ENCODE assay signal across 1 cellular context in the genomic region with DNA sequence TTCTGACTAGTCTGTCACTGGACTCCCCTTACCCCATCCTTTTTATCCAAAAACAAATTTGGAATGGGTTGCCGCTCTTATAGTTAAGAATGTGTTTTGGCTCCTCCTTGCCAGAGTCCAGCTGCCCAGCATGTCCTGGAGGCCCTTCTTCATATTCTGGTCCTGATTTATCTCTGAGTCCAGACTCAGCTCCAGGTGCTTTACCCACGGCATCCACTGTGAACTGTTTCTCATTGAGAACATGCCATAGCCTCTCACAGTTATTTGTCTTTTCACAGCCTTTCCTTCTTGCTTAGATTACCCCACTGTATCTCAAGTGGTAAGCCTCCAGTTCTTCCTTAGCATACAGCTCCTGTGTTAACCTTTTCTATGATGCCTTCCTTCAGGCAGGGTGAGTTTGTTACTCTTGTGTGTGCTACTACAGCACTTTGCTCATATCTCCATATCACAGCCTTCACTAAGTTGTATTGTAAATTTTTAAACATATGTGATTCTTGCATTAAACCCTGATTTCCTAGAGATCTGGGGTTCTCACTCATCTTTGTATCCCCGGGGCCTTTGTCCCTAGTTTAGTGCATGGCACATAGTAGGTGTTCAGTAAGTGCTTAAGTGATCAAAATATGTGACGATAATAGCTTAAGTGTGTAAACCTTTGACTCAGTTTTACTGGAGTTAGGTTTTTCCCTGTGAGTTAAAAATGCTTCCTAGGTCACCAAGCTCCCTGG.
TF ChIP-seq lines count a peak whose summit lies in the region.

No MANE protein-coding gene starts in this region.

TF ChIP-seq in K562, 482 proteins besides CTCF, POLR2A, EP300 and RAD21 (continued from another document):
- TF ChIP-seq, protein P1, sequence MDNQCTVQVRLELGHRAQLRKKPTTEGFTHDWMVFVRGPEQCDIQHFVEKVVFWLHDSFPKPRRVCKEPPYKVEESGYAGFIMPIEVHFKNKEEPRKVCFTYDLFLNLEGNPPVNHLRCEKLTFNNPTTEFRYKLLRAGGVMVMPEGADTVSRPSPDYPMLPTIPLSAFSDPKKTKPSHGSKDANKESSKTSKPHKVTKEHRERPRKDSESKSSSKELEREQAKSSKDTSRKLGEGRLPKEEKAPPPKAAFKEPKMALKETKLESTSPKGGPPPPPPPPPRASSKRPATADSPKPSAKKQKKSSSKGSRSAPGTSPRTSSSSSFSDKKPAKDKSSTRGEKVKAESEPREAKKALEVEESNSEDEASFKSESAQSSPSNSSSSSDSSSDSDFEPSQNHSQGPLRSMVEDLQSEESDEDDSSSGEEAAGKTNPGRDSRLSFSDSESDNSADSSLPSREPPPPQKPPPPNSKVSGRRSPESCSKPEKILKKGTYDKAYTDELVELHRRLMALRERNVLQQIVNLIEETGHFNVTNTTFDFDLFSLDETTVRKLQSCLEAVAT (IDR thresholded peaks at IDR 0.05) = no peak
- 0 out of 2 replicates have a peak, but pooled peaks have one; percentile 18 for TF ChIP-seq HDGF (IDR thresholded peaks at IDR 0.05)
- TF ChIP-seq, protein P2, sequence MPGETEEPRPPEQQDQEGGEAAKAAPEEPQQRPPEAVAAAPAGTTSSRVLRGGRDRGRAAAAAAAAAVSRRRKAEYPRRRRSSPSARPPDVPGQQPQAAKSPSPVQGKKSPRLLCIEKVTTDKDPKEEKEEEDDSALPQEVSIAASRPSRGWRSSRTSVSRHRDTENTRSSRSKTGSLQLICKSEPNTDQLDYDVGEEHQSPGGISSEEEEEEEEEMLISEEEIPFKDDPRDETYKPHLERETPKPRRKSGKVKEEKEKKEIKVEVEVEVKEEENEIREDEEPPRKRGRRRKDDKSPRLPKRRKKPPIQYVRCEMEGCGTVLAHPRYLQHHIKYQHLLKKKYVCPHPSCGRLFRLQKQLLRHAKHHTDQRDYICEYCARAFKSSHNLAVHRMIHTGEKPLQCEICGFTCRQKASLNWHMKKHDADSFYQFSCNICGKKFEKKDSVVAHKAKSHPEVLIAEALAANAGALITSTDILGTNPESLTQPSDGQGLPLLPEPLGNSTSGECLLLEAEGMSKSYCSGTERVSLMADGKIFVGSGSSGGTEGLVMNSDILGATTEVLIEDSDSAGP (CRISPR knock-in tag; IDR thresholded peaks at IDR 0.05) = no peak
- peak in 1 of 2 experiments; percentile 20; a peak in 1 of 4 replicates for TF ChIP-seq KDM1A (IDR thresholded peaks at IDR 0.05)
- 0 out of 2 replicates have a peak, but pooled peaks have one; percentile 11 for TF ChIP-seq CTBP1 (IDR thresholded peaks at IDR 0.05; ENCODE audit: borderline replicate concordance)
- TF ChIP-seq RBM25 (IDR thresholded peaks at IDR 0.05; ENCODE audit: low read depth, low read length, severe bottlenecking) = no peak
- TF ChIP-seq, protein P3, sequence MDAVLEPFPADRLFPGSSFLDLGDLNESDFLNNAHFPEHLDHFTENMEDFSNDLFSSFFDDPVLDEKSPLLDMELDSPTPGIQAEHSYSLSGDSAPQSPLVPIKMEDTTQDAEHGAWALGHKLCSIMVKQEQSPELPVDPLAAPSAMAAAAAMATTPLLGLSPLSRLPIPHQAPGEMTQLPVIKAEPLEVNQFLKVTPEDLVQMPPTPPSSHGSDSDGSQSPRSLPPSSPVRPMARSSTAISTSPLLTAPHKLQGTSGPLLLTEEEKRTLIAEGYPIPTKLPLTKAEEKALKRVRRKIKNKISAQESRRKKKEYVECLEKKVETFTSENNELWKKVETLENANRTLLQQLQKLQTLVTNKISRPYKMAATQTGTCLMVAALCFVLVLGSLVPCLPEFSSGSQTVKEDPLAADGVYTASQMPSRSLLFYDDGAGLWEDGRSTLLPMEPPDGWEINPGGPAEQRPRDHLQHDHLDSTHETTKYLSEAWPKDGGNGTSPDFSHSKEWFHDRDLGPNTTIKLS (IDR thresholded peaks at IDR 0.05; ENCODE audit: borderline replicate concordance, low read depth) = no peak
- TF ChIP-seq, protein P4, sequence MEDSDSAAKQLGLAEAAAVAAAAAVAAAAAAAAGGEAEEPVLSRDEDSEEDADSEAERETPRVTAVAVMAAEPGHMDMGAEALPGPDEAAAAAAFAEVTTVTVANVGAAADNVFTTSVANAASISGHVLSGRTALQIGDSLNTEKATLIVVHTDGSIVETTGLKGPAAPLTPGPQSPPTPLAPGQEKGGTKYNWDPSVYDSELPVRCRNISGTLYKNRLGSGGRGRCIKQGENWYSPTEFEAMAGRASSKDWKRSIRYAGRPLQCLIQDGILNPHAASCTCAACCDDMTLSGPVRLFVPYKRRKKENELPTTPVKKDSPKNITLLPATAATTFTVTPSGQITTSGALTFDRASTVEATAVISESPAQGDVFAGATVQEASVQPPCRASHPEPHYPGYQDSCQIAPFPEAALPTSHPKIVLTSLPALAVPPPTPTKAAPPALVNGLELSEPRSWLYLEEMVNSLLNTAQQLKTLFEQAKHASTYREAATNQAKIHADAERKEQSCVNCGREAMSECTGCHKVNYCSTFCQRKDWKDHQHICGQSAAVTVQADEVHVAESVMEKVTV (CRISPR knock-in tag; IDR thresholded peaks at IDR 0.05) = no peak
- TF ChIP-seq TAL1 (IDR thresholded peaks at IDR 0.05) = peak; percentile 6; the same call in 1 of the 2 replicates
- TF ChIP-seq POLR3A (IDR thresholded peaks at IDR 0.05; ENCODE audit: borderline replicate concordance, extremely low read depth, insufficient read depth, insufficient read length) = no peak
- no peak for TF ChIP-seq CREBBP (IDR thresholded peaks at IDR 0.05; ENCODE audit: low read depth, low read length)
- no peak for TF ChIP-seq POU5F1 (IDR thresholded peaks at IDR 0.05; ENCODE audit: borderline replicate concordance, low read depth, low read length, partially characterized antibody)
- no peak for TF ChIP-seq KDM4B (IDR thresholded peaks at IDR 0.05; ENCODE audit: borderline replicate concordance in 2 of 2, low read depth in 1 of 2)
- TF ChIP-seq HDAC1 (IDR thresholded peaks at IDR 0.05) = 0 out of 4 replicates have a peak, but pooled peaks of 1 of the 2 experiments have one; percentile 34
- TF ChIP-seq, protein P5, sequence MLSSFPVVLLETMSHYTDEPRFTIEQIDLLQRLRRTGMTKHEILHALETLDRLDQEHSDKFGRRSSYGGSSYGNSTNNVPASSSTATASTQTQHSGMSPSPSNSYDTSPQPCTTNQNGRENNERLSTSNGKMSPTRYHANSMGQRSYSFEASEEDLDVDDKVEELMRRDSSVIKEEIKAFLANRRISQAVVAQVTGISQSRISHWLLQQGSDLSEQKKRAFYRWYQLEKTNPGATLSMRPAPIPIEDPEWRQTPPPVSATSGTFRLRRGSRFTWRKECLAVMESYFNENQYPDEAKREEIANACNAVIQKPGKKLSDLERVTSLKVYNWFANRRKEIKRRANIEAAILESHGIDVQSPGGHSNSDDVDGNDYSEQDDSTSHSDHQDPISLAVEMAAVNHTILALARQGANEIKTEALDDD (IDR thresholded peaks at IDR 0.05) = 0 out of 2 replicates have a peak, but pooled peaks have one; percentile 51
- TF ChIP-seq HEY1 (CRISPR knock-in tag; IDR thresholded peaks at IDR 0.05; ENCODE audit: borderline replicate concordance) = no peak
- no peak for TF ChIP-seq SAFB (IDR thresholded peaks at IDR 0.05; ENCODE audit: borderline replicate concordance, low read depth, low read length)
- no peak for TF ChIP-seq FOXM1 (IDR thresholded peaks at IDR 0.05; ENCODE audit: low read depth)
- no peak for TF ChIP-seq FOXM1 (CRISPR knock-in tag; IDR thresholded peaks at IDR 0.05; ENCODE audit: low read depth)
- TF ChIP-seq PPARD (CRISPR knock-in tag; IDR thresholded peaks at IDR 0.05) = no peak
- TF ChIP-seq, protein P6, sequence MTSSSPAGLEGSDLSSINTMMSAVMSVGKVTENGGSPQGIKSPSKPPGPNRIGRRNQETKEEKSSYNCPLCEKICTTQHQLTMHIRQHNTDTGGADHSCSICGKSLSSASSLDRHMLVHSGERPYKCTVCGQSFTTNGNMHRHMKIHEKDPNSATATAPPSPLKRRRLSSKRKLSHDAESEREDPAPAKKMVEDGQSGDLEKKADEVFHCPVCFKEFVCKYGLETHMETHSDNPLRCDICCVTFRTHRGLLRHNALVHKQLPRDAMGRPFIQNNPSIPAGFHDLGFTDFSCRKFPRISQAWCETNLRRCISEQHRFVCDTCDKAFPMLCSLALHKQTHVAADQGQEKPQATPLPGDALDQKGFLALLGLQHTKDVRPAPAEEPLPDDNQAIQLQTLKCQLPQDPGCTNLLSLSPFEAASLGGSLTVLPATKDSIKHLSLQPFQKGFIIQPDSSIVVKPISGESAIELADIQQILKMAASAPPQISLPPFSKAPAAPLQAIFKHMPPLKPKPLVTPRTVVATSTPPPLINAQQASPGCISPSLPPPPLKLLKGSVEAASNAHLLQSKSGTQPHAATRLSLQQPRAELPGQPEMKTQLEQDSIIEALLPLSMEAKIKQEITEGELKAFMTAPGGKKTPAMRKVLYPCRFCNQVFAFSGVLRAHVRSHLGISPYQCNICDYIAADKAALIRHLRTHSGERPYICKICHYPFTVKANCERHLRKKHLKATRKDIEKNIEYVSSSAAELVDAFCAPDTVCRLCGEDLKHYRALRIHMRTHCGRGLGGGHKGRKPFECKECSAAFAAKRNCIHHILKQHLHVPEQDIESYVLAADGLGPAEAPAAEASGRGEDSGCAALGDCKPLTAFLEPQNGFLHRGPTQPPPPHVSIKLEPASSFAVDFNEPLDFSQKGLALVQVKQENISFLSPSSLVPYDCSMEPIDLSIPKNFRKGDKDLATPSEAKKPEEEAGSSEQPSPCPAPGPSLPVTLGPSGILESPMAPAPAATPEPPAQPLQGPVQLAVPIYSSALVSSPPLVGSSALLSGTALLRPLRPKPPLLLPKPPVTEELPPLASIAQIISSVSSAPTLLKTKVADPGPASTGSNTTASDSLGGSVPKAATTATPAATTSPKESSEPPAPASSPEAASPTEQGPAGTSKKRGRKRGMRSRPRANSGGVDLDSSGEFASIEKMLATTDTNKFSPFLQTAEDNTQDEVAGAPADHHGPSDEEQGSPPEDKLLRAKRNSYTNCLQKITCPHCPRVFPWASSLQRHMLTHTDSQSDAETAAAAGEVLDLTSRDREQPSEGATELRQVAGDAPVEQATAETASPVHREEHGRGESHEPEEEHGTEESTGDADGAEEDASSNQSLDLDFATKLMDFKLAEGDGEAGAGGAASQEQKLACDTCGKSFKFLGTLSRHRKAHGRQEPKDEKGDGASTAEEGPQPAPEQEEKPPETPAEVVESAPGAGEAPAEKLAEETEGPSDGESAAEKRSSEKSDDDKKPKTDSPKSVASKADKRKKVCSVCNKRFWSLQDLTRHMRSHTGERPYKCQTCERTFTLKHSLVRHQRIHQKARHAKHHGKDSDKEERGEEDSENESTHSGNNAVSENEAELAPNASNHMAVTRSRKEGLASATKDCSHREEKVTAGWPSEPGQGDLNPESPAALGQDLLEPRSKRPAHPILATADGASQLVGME (CRISPR knock-in tag; IDR thresholded peaks at IDR 0.05) = no peak
- TF ChIP-seq CBFA2T3 (IDR thresholded peaks at IDR 0.05) = peak; percentile 50
- TF ChIP-seq KLF6 (CRISPR knock-in tag; IDR thresholded peaks at IDR 0.05; ENCODE audit: borderline replicate concordance) = no peak
- 0 out of 2 replicates have a peak, but pooled peaks have one; percentile 37 for TF ChIP-seq TOE1 (IDR thresholded peaks at IDR 0.05; ENCODE audit: borderline replicate concordance)
- no peak for TF ChIP-seq TOE1 (CRISPR knock-in tag; IDR thresholded peaks at IDR 0.05; ENCODE audit: borderline replicate concordance, low read depth)
- TF ChIP-seq TEAD1 (CRISPR knock-in tag; IDR thresholded peaks at IDR 0.05) = no peak
- TF ChIP-seq CSDE1 (IDR thresholded peaks at IDR 0.05) = 0 out of 4 replicates have a peak, but pooled peaks of 1 of the 2 experiments have one; percentile 14
- TF ChIP-seq KAT7 (CRISPR knock-in tag; IDR thresholded peaks at IDR 0.05; ENCODE audit: borderline replicate concordance) = 0 out of 2 replicates have a peak, but pooled peaks have one; percentile 25
- peak; percentile 95 for TF ChIP-seq ZKSCAN1 (IDR thresholded peaks at IDR 0.05; ENCODE audit: low read depth, low read length)
